34 cellular contexts compared by ENCODE assay signal in genomic region chr10:62333988-62334682, GRCh38.
"Had no signal": no experiment of that assay in that cellular context is flagged by ENCODE, and none has a peak within 500 bp of the region (broad histone marks: within the 10 kb centered on the region; RNA-seq: fewer than 3 reads in every experiment).

No MANE protein-coding gene starts in this region.

- H3K36me3 ChIP-seq: brain microvascular endothelial cell, WERI-Rb-1 had no signal

- FAIRE-seq: astrocyte, bronchial epithelial cell had no signal

- H3K27me3 ChIP-seq: brain microvascular endothelial cell had no signal

- H3K4me1 Mint-ChIP-seq: activated CD4-positive, alpha-beta memory T cell treated with anti-CD3 and anti-CD28 coated beads, Interleukin-2, amount 10 ng/mL, durations not matched to agents 7 days and 5 days; activated CD4-positive, alpha-beta T cell treated with anti-CD3 and anti-CD28 coated beads for 36 hours; activated CD4-positive, alpha-beta T cell treated with anti-CD3 and anti-CD28 coated beads, Interleukin-2, amount 10 ng/mL, durations not matched to agents 7 days and 5 days; activated T-helper 17 cell treated with anti-CD3 and anti-CD28 coated beads, Interleukin-2, amount 50 U/mL, for 72 hours; endodermal cell had no signal

- H3K27ac Mint-ChIP-seq: activated CD4-positive, alpha-beta memory T cell treated with anti-CD3 and anti-CD28 coated beads, Interleukin-2, amount 10 ng/mL, durations not matched to agents 7 days and 5 days; activated CD4-positive, alpha-beta T cell treated with anti-CD3 and anti-CD28 coated beads for 36 hours; activated CD4-positive, alpha-beta T cell treated with anti-CD3 and anti-CD28 coated beads, Interleukin-2, amount 10 ng/mL, durations not matched to agents 7 days and 5 days; activated naive CD8-positive, alpha-beta T cell; activated T-helper 17 cell treated with anti-CD3 and anti-CD28 coated beads, Interleukin-2, amount 50 U/mL, for 72 hours; dendritic cell treated with granulocyte-macrophage colony-stimulating factor and Interleukin-4, amounts not matched to agents 40 ng/mL and 50 ng/mL, for 4 days; endodermal cell; T-helper 17 cell; T-helper 2 cell treated with Interferon-gamma antibody and Interleukin-4, amounts not matched to agents 5 μg/mL and 100 μg/mL, for 36 hours had no signal

- H3K4me3 Mint-ChIP-seq: activated CD4-positive, alpha-beta memory T cell treated with anti-CD3 and anti-CD28 coated beads, Interleukin-2, amount 10 ng/mL, durations not matched to agents 7 days and 5 days; activated CD4-positive, alpha-beta T cell treated with anti-CD3 and anti-CD28 coated beads for 36 hours; activated CD4-positive, alpha-beta T cell treated with anti-CD3 and anti-CD28 coated beads, Interleukin-2, amount 10 ng/mL, durations not matched to agents 7 days and 5 days; activated naive CD8-positive, alpha-beta T cell; activated T-cell treated with anti-CD3 and anti-CD28 coated beads, Interleukin-2, amount 50 U/mL, for 4 hours; activated T-helper 17 cell treated with anti-CD3 and anti-CD28 coated beads, Interleukin-2, amount 50 U/mL, for 72 hours; central memory CD8-positive, alpha-beta T cell; dendritic cell treated with granulocyte-macrophage colony-stimulating factor and Interleukin-4, amounts not matched to agents 40 ng/mL and 50 ng/mL, for 4 days; endodermal cell; T-helper 17 cell; T-helper 2 cell treated with Interferon-gamma antibody and Interleukin-4, amounts not matched to agents 5 μg/mL and 100 μg/mL, for 36 hours had no signal

- DNase-seq: activated CD4-positive, alpha-beta memory T cell treated with anti-CD3 and anti-CD28 coated beads, Interleukin-2, amount 10 ng/mL, durations not matched to agents 7 days and 5 days; activated CD4-positive, alpha-beta T cell treated with anti-CD3 and anti-CD28 coated beads for 36 hours; activated CD4-positive, alpha-beta T cell treated with anti-CD3 and anti-CD28 coated beads, Interleukin-2, amount 10 ng/mL, durations not matched to agents 7 days and 5 days; activated CD4-positive, alpha-beta T cell treated with anti-CD3 and anti-CD28 coated beads, Interleukin-2, amount 50 U/mL, for 4 hours; activated CD4-positive, CD25-positive, alpha-beta regulatory T cell; activated CD4-positive, CD25-positive, alpha-beta regulatory T cell treated with anti-CD3 and anti-CD28 coated beads, Interleukin-2, amount 50 U/mL, for 72 hours; activated CD8-positive, alpha-beta memory T cell treated with anti-CD3 and anti-CD28 coated beads, Interleukin-2, amount 50 U/mL, for 48 hours; activated effector memory CD4-positive, alpha-beta T cell treated with Interleukin-2 at 50 U/mL for 16 hours; activated gamma-delta T cell treated with Interleukin-2 at 50 U/mL for 16 hours; activated naive CD4-positive, alpha-beta T cell treated with anti-CD3 and anti-CD28 coated beads, Interleukin-2, amount 50 U/mL, for 16 hours; activated naive CD4-positive, alpha-beta T cell treated with Interleukin-2 at 50 U/mL for 16 hours; activated T-cell treated with anti-CD3 and anti-CD28 coated beads for 4 hours; activated T-cell treated with anti-CD3 and anti-CD28 coated beads, Interleukin-2, amount 50 U/mL, for 4 hours; amniotic stem cell; anterior cingulate cortex; brain microvascular endothelial cell; dorsolateral prefrontal cortex; effector memory CD4-positive, alpha-beta T cell; endodermal cell; foreskin fibroblast; head of caudate nucleus; T-helper 1 cell; T-helper 17 cell; T1000; WERI-Rb-1 had no signal

- ATAC-seq: activated CD4-positive, alpha-beta T cell treated with anti-CD3 and anti-CD28 coated beads for 36 hours; activated T-cell treated with anti-CD3 and anti-CD28 coated beads, Interleukin-2, amount 50 U/mL, for 4 hours; activated T-helper 17 cell treated with anti-CD3 and anti-CD28 coated beads, Interleukin-2, amount 50 U/mL, for 72 hours; esophagus mucosa; T-helper 17 cell had no signal

- H3K27ac ChIP-seq: brain microvascular endothelial cell, coronary artery, dorsolateral prefrontal cortex, WERI-Rb-1 had no signal

- H3K4me3 ChIP-seq: coronary artery, dorsolateral prefrontal cortex had no signal
